21 cellular contexts compared by ENCODE assay signal in genomic region chr2:11337909-11338308, GRCh38. TPM values are rescaled to one million over a fixed set of nuclear protein-coding genes. Genes with fewer than 3 reads are reported as not detected.
DNase-seq lines count a peak whose midpoint lies in the region; ATAC-seq, FAIRE-seq and TF ChIP-seq lines count a peak whose summit lies in the region.
"Had no signal": no experiment of that assay in that cellular context is flagged by ENCODE, and none has a peak within 500 bp of the region (broad histone marks: within the 10 kb centered on the region; RNA-seq: fewer than 3 reads in every experiment).

No MANE protein-coding gene starts in this region.

- H3K36me3 Mint-ChIP-seq in activated naive CD4-positive, alpha-beta T cell treated with anti-CD3 and anti-CD28 coated beads for 36 hours (ENCODE audit: low read depth) = peaks cover 1% of the 10 kb centered on the region

- 92% methylated on average over 2 of the region's 2 CpGs; no CpG with 5 or more reads in 1 of the 2 experiments for WGBS in H1 (ENCODE audit: extremely low coverage in 1 of 2, insufficient coverage in 1 of 2, insufficient read length in 1 of 2, insufficient replicate concordance in 2 of 2, low coverage in 1 of 2, low lambda C conversion rate in 2 of 2, missing lambda C conversion rate in 1 of 2), 2 experiments

- H3K4me1 Mint-ChIP-seq in activated naive CD4-positive, alpha-beta T cell treated with anti-CD3 and anti-CD28 coated beads for 36 hours (ENCODE audit: low read depth) = peaks cover 32% of the 10 kb centered on the region

- H3K79me2 ChIP-seq in Loucy (ENCODE audit: insufficient read depth, low read length) (peaks cover 100% of the 10 kb centered on the region), H1 (ENCODE audit: control insufficient read depth in 1 of 2, insufficient read depth in 2 of 2, low read length in 2 of 2) (peaks cover 10 to 99% of the 10 kb centered on the region in 2 experiments)

- no peak for ATAC-seq in HG03039 (IDR thresholded peaks at IDR 0.05; ENCODE audit: unreplicated experiment)
- ATAC-seq: A549 had no signal

- H3K4me3 ChIP-seq in HEK293 (ENCODE audit: low read depth, low read length) (no peak overlapping the region), Loucy (ENCODE audit: low read length, poor library complexity, severe bottlenecking) (peak overlapping the region; percentile 87), H1 (ENCODE audit: extremely low read depth in 1 of 4, insufficient read depth in 2 of 4, low read depth in 3 of 4, low read length in 4 of 4) (no peak overlapping the region)
- H3K4me3 ChIP-seq: A549 had no signal

- H3K4me3 Mint-ChIP-seq in activated naive CD4-positive, alpha-beta T cell treated with anti-CD3 and anti-CD28 coated beads for 36 hours = no peak overlapping the region
- H3K4me3 Mint-ChIP-seq: CD4-positive, alpha-beta memory T cell had no signal

- no peak overlapping the region for H2BK5ac ChIP-seq in H1 (ENCODE audit: low read depth, low read length)

- POLR2A ChIA-PET in HEK293 (lab: Yijun Ruan, JAX) (no interaction called here), H1 (lab: Charles Lee; ENCODE audit: partially characterized antibody) (no interaction called here)

- peaks cover under 1% of the 10 kb centered on the region; the same call in 1 of the 2 replicates for H3K9me3 ChIP-seq in HEK293 (ENCODE audit: control insufficient read depth, insufficient read depth, low read depth, low read length)
- no peaks in the 10 kb centered on the region for H3K9me3 ChIP-seq in Loucy (ENCODE audit: insufficient read depth, low read depth, low read length)
- H3K9me3 ChIP-seq in H1 (ENCODE audit: insufficient read depth in 2 of 2, low read depth in 1 of 2, low read length in 1 of 2) = no peaks in the 10 kb centered on the region; a peak in 1 of 4 replicates
- H3K9me3 ChIP-seq: A549 had no signal

- no peaks in the 10 kb centered on the region for H3K27me3 Mint-ChIP-seq in activated naive CD4-positive, alpha-beta T cell treated with anti-CD3 and anti-CD28 coated beads for 36 hours (ENCODE audit: low read depth)
- H3K27me3 Mint-ChIP-seq: CD4-positive, alpha-beta memory T cell had no signal

- no peak overlapping the region for H2BK20ac ChIP-seq in H1 (ENCODE audit: low read length)

- TF ChIP-seq EP300 in H1 (IDR thresholded peaks at IDR 0.05; ENCODE audit: borderline replicate concordance in 1 of 2, low read depth in 2 of 2, low read length in 2 of 2) = no peak

- H3K9me3 Mint-ChIP-seq in activated naive CD4-positive, alpha-beta T cell treated with anti-CD3 and anti-CD28 coated beads for 36 hours = no peaks in the 10 kb centered on the region

- DNase-seq in H1 (ENCODE audit: low read depth in 1 of 2, low spot score in 2 of 2) = no peak
- no peak for DNase-seq in activated naive CD4-positive, alpha-beta T cell treated with anti-CD3 and anti-CD28 coated beads for 36 hours
- DNase-seq in RCC 7860 (ENCODE audit: low spot score) = no peak
- DNase-seq: 8988T; ACHN; AML-193; C1 segment of cervical spinal cord; Calu3; CD4-positive, alpha-beta memory T cell; COR-L47; DMS53; DMS79 treated with DMSO at 0.1 percent for 48 hours; GF-D8; GOT3; H7; HCEC 1CT had no signal

- no peak for TF ChIP-seq CTCF in HEK293 (tag by site-specific recombination; IDR thresholded peaks at IDR 0.05)
- TF ChIP-seq CTCF in Loucy (conservative IDR thresholded peaks at IDR 0.05; ENCODE audit: low read length) = no peak
- no peak for TF ChIP-seq CTCF in H1 (IDR thresholded peaks at IDR 0.05; ENCODE audit: control extremely low read depth in 1 of 3, insufficient read depth in 1 of 3, low read depth in 1 of 3, low read length in 3 of 3)

- H3F3A ChIP-seq in Loucy (ENCODE audit: low read depth) = peaks cover 6% of the 10 kb centered on the region

- CTCF ChIA-PET in HEK293 (lab: Yijun Ruan, JAX) (no interaction called here), H1 (lab: Charles Lee; ENCODE audit: partially characterized antibody) (no interaction called here)
- CTCF ChIA-PET in activated naive CD4-positive, alpha-beta T cell treated with anti-CD3 and anti-CD28 coated beads for 36 hours (lab: Charles Lee) = no interaction called here

- H3K9me2 ChIP-seq in Loucy (replicated peaks; ENCODE audit: low read depth, low read length) = no peaks in the 10 kb centered on the region

- no peak overlapping the region for H3K14ac ChIP-seq in H1 (ENCODE audit: insufficient read length)

- no peak overlapping the region for H3K27ac Mint-ChIP-seq in activated naive CD4-positive, alpha-beta T cell treated with anti-CD3 and anti-CD28 coated beads for 36 hours
- H3K27ac Mint-ChIP-seq: CD4-positive, alpha-beta memory T cell had no signal

- H2AFZ ChIP-seq in Loucy (ENCODE audit: low read length) (no peak overlapping the region), H1 (ENCODE audit: low read length) (no peak overlapping the region)

- H3K9ac ChIP-seq in Loucy (ENCODE audit: low read depth, low read length, poor library complexity, severe bottlenecking) (no peak overlapping the region), H1 (replicated peaks in 1 of 4; ENCODE audit: extremely low read depth in 1 of 4, low read depth in 3 of 4, low read length in 3 of 4) (no peak overlapping the region)

- H3K36me3 ChIP-seq in HEK293 (ENCODE audit: control insufficient read depth in 2 of 2, insufficient read depth in 1 of 2, low read length in 2 of 2) (no peaks in the 10 kb centered on the region; a peak in 2 of 3 replicates), Loucy (ENCODE audit: insufficient read depth, low read length) (no peaks in the 10 kb centered on the region; the same call in 1 of the 2 replicates), H1 (ENCODE audit: control insufficient read depth in 2 of 4, insufficient read depth in 4 of 4, low read length in 3 of 4) (no peaks in the 10 kb centered on the region)

- H4K5ac ChIP-seq in H1 (ENCODE audit: insufficient read length, low read depth, low read length) = no peak overlapping the region

- no peak overlapping the region for H2BK15ac ChIP-seq in H1 (ENCODE audit: low read length)

- no peak overlapping the region for H2AK5ac ChIP-seq in H1 (ENCODE audit: low read depth, low read length)

- no peak overlapping the region for H4K8ac ChIP-seq in H1 (ENCODE audit: extremely low read depth, insufficient read depth, low read length)

- H3K27ac ChIP-seq in HEK293 (ENCODE audit: extremely low read depth, low read depth, low read length) (no peak overlapping the region), H1 (ENCODE audit: low read depth, low read length) (no peak overlapping the region)
- H3K27ac ChIP-seq: A549 had no signal

- no peak for TF ChIP-seq POLR2A in H1 (IDR thresholded peaks at IDR 0.05; ENCODE audit: control extremely low read depth in 1 of 2, low read depth in 2 of 2, low read length in 2 of 2)

- peak overlapping the region; percentile 90 for H3K4me2 ChIP-seq in Loucy (ENCODE audit: low read depth, low read length, poor library complexity, severe bottlenecking)
- no peak overlapping the region for H3K4me2 ChIP-seq in H1 (ENCODE audit: insufficient read depth in 1 of 2, low read depth in 2 of 2, low read length in 2 of 2)
- H3K4me2 ChIP-seq: A549 had no signal

- H3K18ac ChIP-seq in H1 (ENCODE audit: extremely low read depth, low read length) = no peak overlapping the region

- H3K27me3 ChIP-seq in Loucy (ENCODE audit: insufficient read depth, low read length, poor library complexity, severe bottlenecking) (no peaks in the 10 kb centered on the region), H1 (replicated peaks in 1 of 4; ENCODE audit: control insufficient read depth in 3 of 4, extremely low read depth in 1 of 4, insufficient read depth in 3 of 4, low read length in 3 of 4) (no peaks in the 10 kb centered on the region; a peak in 1 of 7 replicates)

- H2BK12ac ChIP-seq in H1 (ENCODE audit: low read depth, low read length) = no peak overlapping the region

- H3K4ac ChIP-seq in H1 (replicated peaks; ENCODE audit: insufficient read length, low read depth, low read length) = no peak overlapping the region

- peaks cover 88% of the 10 kb centered on the region for H4K20me1 ChIP-seq in Loucy (ENCODE audit: insufficient read depth, low read length, poor library complexity, severe bottlenecking)
- H4K20me1 ChIP-seq in H1 (replicated peaks in 1 of 2; ENCODE audit: control insufficient read depth in 1 of 2, insufficient read depth in 2 of 2, low read length in 2 of 2) = peaks cover 5 to 8% of the 10 kb centered on the region in 2 experiments

- intact Hi-C loops in activated naive CD4-positive, alpha-beta T cell treated with anti-CD3 and anti-CD28 coated beads for 36 hours (cut with micrococcal nuclease) = loop anchor here (5.0 kb wide), 1 partner anchor 46 kb away; no protein-coding TSS in a partner anchor

- no peak overlapping the region for H3K56ac ChIP-seq in H1 (replicated peaks; ENCODE audit: insufficient read length, low read depth, low read length)

- peaks cover 14% of the 10 kb centered on the region for H3K4me1 ChIP-seq in HEK293 (ENCODE audit: control insufficient read depth, insufficient read depth, low read length)
- peaks cover 47% of the 10 kb centered on the region for H3K4me1 ChIP-seq in Loucy (ENCODE audit: insufficient read depth, low read length, poor library complexity, severe bottlenecking)
- peaks cover 0 to 5% (median 0%) of the 10 kb centered on the region in 4 experiments; a peak in 1 of 7 replicates for H3K4me1 ChIP-seq in H1 (replicated peaks in 1 of 4; ENCODE audit: control insufficient read depth in 3 of 4, insufficient read depth in 4 of 4, low read length in 3 of 4)

- H3K79me1 ChIP-seq in H1 (ENCODE audit: low read depth, low read length) = no peaks in the 10 kb centered on the region

- H3K23ac ChIP-seq in H1 (ENCODE audit: insufficient read length) = no peak overlapping the region

- no peak for TF ChIP-seq RAD21 in H1 (IDR thresholded peaks at IDR 0.05 in 1 of 2, conservative IDR thresholded peaks at IDR 0.05 in 1 of 2; ENCODE audit: low read depth in 2 of 2, low read length in 2 of 2)

- H2BK120ac ChIP-seq in H1 (replicated peaks; ENCODE audit: low read depth, low read length) = no peak overlapping the region

- no peak overlapping the region for H4K91ac ChIP-seq in H1 (replicated peaks; ENCODE audit: insufficient read length, low read length)

- peaks cover 2% of the 10 kb centered on the region for H3K23me2 ChIP-seq in H1 (ENCODE audit: low read depth, low read length)

- no peak for FAIRE-seq in H1 (lab: Jason Lieb, UNC)
- FAIRE-seq in RCC 7860 (lab: Jason Lieb, UNC) = no peak
- FAIRE-seq: A549, GM12892 had no signal

TF ChIP-seq in H1, 55 proteins besides CTCF, POLR2A, EP300 and RAD21 (continues in another document):
- TF ChIP-seq JUN (IDR thresholded peaks at IDR 0.05; ENCODE audit: low read depth, low read length) = no peak

RNA-seq across cellular contexts. Expression of gene ROCK2, which starts 6.5 kb away (rescaled TPM):
- total RNA-seq in H1 (2021; fragmentation: NEBNext Ultra II Directional; extraction: Animal tissue kit (Norgen Biotek cat#: 25700)) = 28.8 and 29.0 TPM in 2 replicates
- 1.7 and 2.7 TPM in 2 replicates for polyA plus RNA-seq in H1 (2011; rRNA removed)
- polyA plus RNA-seq in H1 (2011; cell fraction: cytosol; rRNA removed) = 3.5 TPM
- polyA plus RNA-seq in H1 (2011; cell fraction: nucleus; rRNA removed) = 1.8 TPM
- polyA plus RNA-seq in H1 (2012, experiment 1 of 2) = 5.7 to 15.7 TPM (median 8.3 TPM) in 4 replicates
- 0.45 TPM for polyA plus RNA-seq in H1 (2012, experiment 2 of 2)
- 15.7 TPM for polyA plus RNA-seq in H1 (2013, experiment 1 of 2)
- polyA plus RNA-seq in H1 (2013, experiment 2 of 2) = 15.4 TPM
- polyA minus RNA-seq in H1 (2011; rRNA and poly(A)+ RNA removed) = 12.8 and 13.4 TPM in 2 replicates
- polyA minus RNA-seq in H1 (2011; cell fraction: cytosol; rRNA and poly(A)+ RNA removed) = 12.6 TPM
- polyA minus RNA-seq in H1 (2011; cell fraction: nucleus; rRNA and poly(A)+ RNA removed) = 23.3 TPM
- 1 to 10 TPM; 8.4 to 9.4 TPM for total RNA-seq in activated naive CD4-positive, alpha-beta T cell treated with anti-CD3 and anti-CD28 coated beads for 36 hours
